ENCODE assay signal across 1 cellular context in genomic region chr9:35882265-35882848, GRCh38.
TF ChIP-seq lines count a peak whose summit lies in the region.

No MANE protein-coding gene starts in this region.

TF ChIP-seq in H1, 55 proteins besides CTCF, POLR2A, EP300 and RAD21:
- TF ChIP-seq SIRT6 (IDR thresholded peaks at IDR 0.05; ENCODE audit: low read length) (no peak), ATF3 (IDR thresholded peaks at IDR 0.05; ENCODE audit: insufficient read depth, low read depth, low read length) (no peak), ZNF274 (IDR thresholded peaks at IDR 0.05; ENCODE audit: borderline replicate concordance, extremely low read depth, low read length) (no peak), CBX5 (IDR thresholded peaks at IDR 0.05; ENCODE audit: low read depth, low read length) (no peak), YY1 (IDR thresholded peaks at IDR 0.05; ENCODE audit: low read depth, low read length) (0 out of 2 replicates have a peak, but pooled peaks have one; percentile 32), CHD2 (IDR thresholded peaks at IDR 0.05; ENCODE audit: low read length) (no peak), BCL11A (IDR thresholded peaks at IDR 0.05; ENCODE audit: low read depth in 2 of 2, low read length in 2 of 2) (no peak), RBBP5 (IDR thresholded peaks at IDR 0.05; ENCODE audit: borderline replicate concordance, low read depth, low read length) (no peak)
